Comparison of ENCODE assay signal across 16 cellular contexts in the genomic region with DNA sequence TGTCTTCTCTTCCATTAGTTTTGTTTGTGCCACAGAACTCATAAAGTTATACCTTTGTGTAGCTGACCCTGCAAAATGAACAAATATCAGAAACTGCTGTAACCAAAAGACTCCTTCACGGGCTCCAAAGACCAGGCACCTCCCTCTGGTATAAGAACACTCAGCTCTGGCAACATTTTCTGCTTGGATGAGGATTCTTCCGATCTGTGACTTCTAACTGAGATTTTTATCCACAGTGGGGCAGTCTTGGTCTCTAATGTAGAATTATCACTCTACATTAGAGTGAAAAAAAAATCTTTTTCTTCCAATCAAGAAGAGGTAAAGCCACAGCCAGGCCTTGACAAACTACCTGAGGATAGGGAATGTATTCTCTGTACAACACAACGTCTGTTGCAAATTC. TPM values are rescaled to one million over a fixed set of nuclear protein-coding genes. Genes with fewer than 3 reads are reported as not detected.
DNase-seq lines count a peak whose midpoint lies in the region; ATAC-seq and TF ChIP-seq lines count a peak whose summit lies in the region.
"Had no signal": no experiment of that assay in that cellular context is flagged by ENCODE, and none has a peak within 500 bp of the region (broad histone marks: within the 10 kb centered on the region; RNA-seq: fewer than 3 reads in every experiment).

No MANE protein-coding gene starts in this region.

- no peaks in the 10 kb centered on the region for H3K79me2 ChIP-seq in PC-9 (ENCODE audit: low read depth)

- H3K27me3 ChIP-seq in adrenal gland (no peaks in the 10 kb centered on the region), PC-9 (ENCODE audit: insufficient read depth, low read depth) (no peaks in the 10 kb centered on the region)
- H3K27me3 ChIP-seq: esophagus squamous epithelium had no signal

- H2AFZ ChIP-seq in PC-9, result no peak overlapping the region
- H2AFZ ChIP-seq: GM23338 had no signal

- H3K27ac ChIP-seq in adrenal gland (no peak overlapping the region), PC-9 (no peak overlapping the region)
- H3K27ac ChIP-seq: esophagus squamous epithelium had no signal

- H4K20me1 ChIP-seq in PC-9 (ENCODE audit: insufficient read depth), result no peaks in the 10 kb centered on the region

- H3K9me3 ChIP-seq in adrenal gland (replicated peaks in 1 of 3), result no peaks in the 10 kb centered on the region
- H3K9me3 ChIP-seq in PC-9 (ENCODE audit: insufficient read depth, low read depth), result no peaks in the 10 kb centered on the region
- H3K9me3 ChIP-seq: esophagus squamous epithelium had no signal

- H3K4me2 ChIP-seq in PC-9, result no peak overlapping the region
- H3K4me2 ChIP-seq: GM23338 had no signal

- TF ChIP-seq CTCF in adrenal gland (IDR thresholded peaks at IDR 0.05) (peak in 4 of 6 experiments; percentile 9 to 23 (median 22)), PC-9 (conservative IDR thresholded peaks at IDR 0.05) (no peak)

- H3K36me3 ChIP-seq in adrenal gland (replicated peaks in 1 of 2) (no peaks in the 10 kb centered on the region), PC-9 (ENCODE audit: low read depth) (no peaks in the 10 kb centered on the region)

- no peak for ATAC-seq in GM18498 (IDR thresholded peaks at IDR 0.05; ENCODE audit: unreplicated experiment)
- ATAC-seq in HG03280 (IDR thresholded peaks at IDR 0.05; ENCODE audit: unreplicated experiment), result no peak
- ATAC-seq: CD8-positive, alpha-beta T cell; GM23338; Panc1; stimulated activated naive B cell treated with anti-CD40 and anti-IgM and Interleukin-4, amounts not matched to agents 10 μg/mL and 1 μg/mL and 100 μg/mL, for 72 hours had no signal

- no peaks in the 10 kb centered on the region for H3K9me2 ChIP-seq in PC-9 (ENCODE audit: insufficient read depth)

- 40 to 46% (median 43%) methylated on average over 3 of the region's 3 CpGs for WGBS in adrenal gland, 4 donors

- no peak for TF ChIP-seq POLR2A in adrenal gland (IDR thresholded peaks at IDR 0.05)

- POLR2A ChIA-PET in PC-9 (lab: Charles Lee; ENCODE audit: unreplicated experiment), result no interaction called here

- H3K4me3 ChIP-seq in adrenal gland, result no peak overlapping the region
- no peak overlapping the region for H3K4me3 ChIP-seq in PC-9
- H3K4me3 ChIP-seq: esophagus squamous epithelium, GM23338 had no signal

- CTCF ChIA-PET in PC-9 (lab: Charles Lee), result interaction anchor here (0.7 kb wide), 1 partner anchor 122 kb away, joined by 7 read pairs; no protein-coding TSS in a partner anchor

- intact Hi-C loops in adrenal gland (cut with DNase I) (no loop called here), PC-9 (cut with micrococcal nuclease; ENCODE audit: unreplicated experiment) (no loop called here)

- H3F3A ChIP-seq in PC-9 (ENCODE audit: insufficient read depth, low read depth), result no peaks in the 10 kb centered on the region

- H3K4me1 ChIP-seq in adrenal gland (replicated peaks in 1 of 2), result peaks cover 0 to 3% of the 10 kb centered on the region in 2 donors
- H3K4me1 ChIP-seq in PC-9 (replicated peaks; ENCODE audit: insufficient read depth), result no peaks in the 10 kb centered on the region

- BruUV-seq in PC-9 (replicated peaks; lab: Mats Ljungman, UMichigan), result no TSS peak

- peak; percentile 26 for DNase-seq in HT-29 (ENCODE audit: low spot score)
- no peak for DNase-seq in adrenal gland
- peak; percentile 71 for DNase-seq in globus pallidus (ENCODE audit: low spot score)
- peak; percentile 32 for DNase-seq in putamen (ENCODE audit: low spot score)
- no peak for DNase-seq in PC-9
- DNase-seq in activated effector memory CD4-positive, alpha-beta T cell treated with Interleukin-2 at 50 U/mL for 16 hours, result no peak
- DNase-seq: CD8-positive, alpha-beta T cell; esophagus squamous epithelium; kidney; NCI-H187 treated with DMSO at 0.1 percent for 48 hours; stimulated activated CD4-positive, alpha-beta T cell treated with anti-CD3 and anti-CD28 coated beads, Interleukin-1b, Interleukin-23, amount 100 ng/mL, for 48 hours; stimulated activated naive B cell treated with anti-CD40 and anti-IgM and Interleukin-4, amounts not matched to agents 10 μg/mL and 1 μg/mL and 100 μg/mL, for 72 hours had no signal

RNA-seq across cellular contexts. Expression of a gene that starts 38.5 kb away (rescaled TPM):
- total RNA-seq in HT-29 (2014; rRNA removed; shearing (Covaris generic)), result not detected in 2 replicates
- total RNA-seq in adrenal gland (not detected), PC-9 (2021) (not detected in 2 replicates)
- polyA plus RNA-seq in adrenal gland, result not detected
- total RNA-seq: CD8-positive, alpha-beta T cell; esophagus squamous epithelium; GM23338; kidney had no signal

Comparison
In these comparisons a context has a peak if more than half of its experiments do, and no peak if none do; other contexts are left out.
1. DNase-seq: peak in HT-29 (single experiment), globus pallidus (single experiment) and putamen (single experiment); none in adrenal gland (0 of 7), PC-9 (0 of 2) and activated effector memory CD4-positive, alpha-beta T cell treated with Interleukin-2 at 50 U/mL for 16 hours (single experiment).